Comparison of ENCODE assay signal across 2 cellular contexts in genomic region chr15:36591534-36592411, GRCh38.
TF ChIP-seq lines count a peak whose summit lies in the region.

No MANE protein-coding gene starts in this region.

TF ChIP-seq in HCT116, 20 proteins besides CTCF, POLR2A, EP300 and RAD21 (continued from another document):
- TF ChIP-seq REST (IDR thresholded peaks at IDR 0.05; ENCODE audit: low read depth) (no peak), EZH2phosphoT487 (IDR thresholded peaks at IDR 0.05; ENCODE audit: borderline replicate concordance) (no peak), SIN3A (IDR thresholded peaks at IDR 0.05; ENCODE audit: low read depth) (no peak), CEBPB (IDR thresholded peaks at IDR 0.05; ENCODE audit: low read depth) (no peak), TCF7L2 (IDR thresholded peaks at IDR 0.05; ENCODE audit: borderline replicate concordance, extremely low read depth, insufficient read depth, insufficient read length) (no peak)

TF ChIP-seq in WTC11, 78 proteins besides CTCF, POLR2A, EP300 and RAD21 (continued from another document):
- TF ChIP-seq PREB (CRISPR knock-in tag; IDR thresholded peaks at IDR 0.05; ENCODE audit: borderline replicate concordance) (no peak), E2F1 (CRISPR knock-in tag; IDR thresholded peaks at IDR 0.05) (no peak), ATF6 (CRISPR knock-in tag; IDR thresholded peaks at IDR 0.05) (no peak), E2F4 (CRISPR knock-in tag; IDR thresholded peaks at IDR 0.05; ENCODE audit: borderline replicate concordance, low read depth) (no peak), JAZF1 (CRISPR knock-in tag; IDR thresholded peaks at IDR 0.05) (no peak), EMX1 (CRISPR knock-in tag; IDR thresholded peaks at IDR 0.05) (no peak), NR3C1 (CRISPR knock-in tag; conservative IDR thresholded peaks at IDR 0.05; ENCODE audit: low read depth) (no peak), ATF1 (CRISPR knock-in tag; IDR thresholded peaks at IDR 0.05) (no peak), USF2 (CRISPR knock-in tag; IDR thresholded peaks at IDR 0.05) (no peak), TP53 (CRISPR knock-in tag; IDR thresholded peaks at IDR 0.05) (no peak), FOXJ3 (CRISPR knock-in tag; IDR thresholded peaks at IDR 0.05; ENCODE audit: borderline replicate concordance) (no peak)
